Comparison of ENCODE assay signal across 11 cellular contexts in the genomic region with DNA sequence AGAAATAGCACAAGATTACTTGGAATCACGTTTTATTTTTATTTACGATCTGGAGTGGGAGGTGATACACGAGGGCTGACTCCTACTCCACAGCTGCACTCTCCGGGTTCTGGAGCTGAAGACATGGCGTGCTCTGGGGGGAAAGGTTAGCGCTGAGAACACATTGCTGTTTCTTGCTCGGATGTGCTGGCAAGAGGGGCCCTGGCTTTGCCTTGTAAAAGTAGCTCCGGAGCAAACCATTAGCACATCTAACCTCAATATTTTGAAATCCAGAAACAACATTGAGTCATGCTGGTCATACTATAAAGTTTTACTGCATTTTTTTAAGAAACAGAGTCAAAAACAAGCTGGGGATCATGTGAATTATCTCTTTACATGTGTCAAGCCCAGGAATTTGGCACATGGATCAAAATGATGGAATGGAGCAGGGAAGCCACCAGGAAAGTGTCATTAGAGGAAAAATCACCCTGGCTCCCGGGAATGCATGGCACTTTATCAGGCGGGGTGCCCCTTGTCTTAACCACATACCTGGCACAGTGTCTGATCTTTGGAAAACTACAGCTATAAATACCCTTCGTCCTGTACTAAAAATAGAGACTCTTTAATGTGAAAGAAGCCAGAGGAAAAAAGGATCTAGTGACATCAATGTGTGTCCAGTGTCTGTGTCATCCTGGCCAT. TPM values are rescaled to one million over a fixed set of nuclear protein-coding genes. Genes with fewer than 3 reads are reported as not detected.
A peak's percentile ranks its signal among the peaks of the same experiment; 100 is the strongest.
DNase-seq lines count a peak whose midpoint lies in the region; ATAC-seq, FAIRE-seq and TF ChIP-seq lines count a peak whose summit lies in the region.
"Had no signal": no experiment of that assay in that cellular context is flagged by ENCODE, and none has a peak within 500 bp of the region (broad histone marks: within the 10 kb centered on the region; RNA-seq: fewer than 3 reads in every experiment).

No MANE protein-coding gene starts in this region.

- H3K27me3 ChIP-seq in sigmoid colon (no peaks in the 10 kb centered on the region), esophagus muscularis mucosa (peaks cover 0 to 39% (median 0%) of the 10 kb centered on the region in 4 donors)

- no peak for ATAC-seq in HG02759 (IDR thresholded peaks at IDR 0.05; ENCODE audit: unreplicated experiment)

- no peaks in the 10 kb centered on the region for H3K9me3 ChIP-seq in sigmoid colon
- peaks cover 0 to 7% (median 0%) of the 10 kb centered on the region in 4 donors for H3K9me3 ChIP-seq in esophagus muscularis mucosa

- intact Hi-C loops in sigmoid colon (cut with DNase I) = loop anchor here (5.0 kb wide), 1 partner anchor 45 kb away; no protein-coding TSS in a partner anchor
- intact Hi-C loops in esophagus muscularis mucosa (cut with DNase I) = no loop called here

- TF ChIP-seq CTCF in sigmoid colon (IDR thresholded peaks at IDR 0.05) (no peak), D721Med (IDR thresholded peaks at IDR 0.05; ENCODE audit: insufficient read depth, missing control alignments) (no peak), esophagus muscularis mucosa (IDR thresholded peaks at IDR 0.05) (no peak)

- H3K36me3 ChIP-seq in sigmoid colon (no peaks in the 10 kb centered on the region), esophagus muscularis mucosa (no peaks in the 10 kb centered on the region)

- DNase-seq in GM04504 (ENCODE audit: low read depth) (peak; percentile 89), SK-MEL-5 (ENCODE audit: low read depth, low spot score) (peak; percentile 24), glomerular visceral epithelial cell (ENCODE audit: extremely low spot score) (peak; percentile 77), sigmoid colon (peak; percentile 93), D721Med (ENCODE audit: insufficient read length, low spot score) (no peak), esophagus muscularis mucosa (ENCODE audit: extremely low spot score) (no peak), RPMI8226 (no peak)
- DNase-seq: NCI-H1105 had no signal

- TF ChIP-seq POLR2A in sigmoid colon (IDR thresholded peaks at IDR 0.05) (no peak), esophagus muscularis mucosa (IDR thresholded peaks at IDR 0.05; ENCODE audit: low read depth) (no peak)

- H3K4me1 ChIP-seq in sigmoid colon (peaks cover 0 to 29% (median 24%) of the 10 kb centered on the region in 4 donors), esophagus muscularis mucosa (peaks cover 9 to 19% (median 11%) of the 10 kb centered on the region in 4 donors)

- peak overlapping the region in 3 of 4 donors; percentile 65 to 74 (median 74) for H3K27ac ChIP-seq in sigmoid colon
- H3K27ac ChIP-seq in esophagus muscularis mucosa (replicated peaks in 1 of 4) = no peak overlapping the region
- H3K27ac ChIP-seq: VCaP had no signal

- 35 to 57% methylated on average over 11 of the region's 11 CpGs for WGBS in sigmoid colon, 2 donors
- 44% methylated on average over 11 of the region's 11 CpGs for WGBS in esophagus muscularis mucosa

- in situ Hi-C loops in SK-MEL-5 (cut with HindIII; ENCODE audit: low pct_unique_long_range_greater_than_20kb, low sequenced_read_pairs) = no loop called here

- TF ChIP-seq EP300 in sigmoid colon (IDR thresholded peaks at IDR 0.05) = peak in 1 of 4 donors; percentile 26
- TF ChIP-seq EP300 in esophagus muscularis mucosa (IDR thresholded peaks at IDR 0.05) = no peak

- no peak for FAIRE-seq in D721Med (lab: Jason Lieb, UNC)

- no peak overlapping the region for H3K4me3 ChIP-seq in sigmoid colon
- no peak overlapping the region for H3K4me3 ChIP-seq in esophagus muscularis mucosa

RNA-seq across cellular contexts. Expression of gene LYZL1, which starts 31.6 kb away (rescaled TPM):
- not detected in 2 replicates for total RNA-seq in SK-MEL-5 (2014; rRNA removed; shearing (Covaris generic))
- polyA plus RNA-seq in SK-MEL-5 (2015; cell fraction: cytosol; rRNA removed) = not detected in 2 replicates
- polyA plus RNA-seq in SK-MEL-5 (2015; cell fraction: nucleus; rRNA removed) = not detected in 2 replicates
- total RNA-seq in sigmoid colon (not detected), esophagus muscularis mucosa (not detected)
- not detected for polyA plus RNA-seq in sigmoid colon
- total RNA-seq: dermis microvascular lymphatic vessel endothelial cell had no signal

Comparison
In these comparisons a context has a peak if more than half of its experiments do, and no peak if none do; other contexts are left out.
1. DNase-seq: peak in GM04504 (single experiment), SK-MEL-5 (single experiment), glomerular visceral epithelial cell (single experiment) and sigmoid colon (single experiment); none in D721Med (single experiment), esophagus muscularis mucosa (single experiment) and RPMI8226 (single experiment).
2. H3K27ac ChIP-seq: peak in sigmoid colon (3 of 4); none in esophagus muscularis mucosa (0 of 4).